1 cellular context compared by ENCODE assay signal in genomic region chr3:49787182-49787464, GRCh38.
TF ChIP-seq lines count a peak whose summit lies in the region.

No MANE protein-coding gene starts in this region.

TF ChIP-seq in GM12878, 131 proteins besides CTCF, POLR2A, EP300 and RAD21:
- TF ChIP-seq JUND (IDR thresholded peaks at IDR 0.05; ENCODE audit: low read depth, low read length) (no peak), PAX8 (IDR thresholded peaks at IDR 0.05) (no peak), ZZZ3 (IDR thresholded peaks at IDR 0.05; ENCODE audit: control insufficient read depth, insufficient read length, low read depth) (no peak), SREBF1 (IDR thresholded peaks at IDR 0.05; ENCODE audit: low read length) (no peak), WRNIP1 (IDR thresholded peaks at IDR 0.05; ENCODE audit: borderline replicate concordance, low read depth, low read length) (no peak), BCL11A (IDR thresholded peaks at IDR 0.05; ENCODE audit: low read depth, low read length) (no peak), ZBTB11 (CRISPR knock-in tag; IDR thresholded peaks at IDR 0.05) (no peak), CBX3 (IDR thresholded peaks at IDR 0.05; ENCODE audit: borderline replicate concordance, low read depth) (no peak), BACH1 (IDR thresholded peaks at IDR 0.05; ENCODE audit: borderline replicate concordance) (no peak), IKZF2 (IDR thresholded peaks at IDR 0.05) (no peak), CHD4 (IDR thresholded peaks at IDR 0.05) (no peak), SPI1 (IDR thresholded peaks at IDR 0.05; ENCODE audit: borderline replicate concordance, insufficient read depth, low read depth, low read length) (no peak), POLR2AphosphoS2 (IDR thresholded peaks at IDR 0.05; ENCODE audit: low read depth, low read length) (no peak), HDAC2 (IDR thresholded peaks at IDR 0.05) (no peak), SMARCA5 (IDR thresholded peaks at IDR 0.05) (no peak), LARP7 (IDR thresholded peaks at IDR 0.05) (no peak), EGR1 (IDR thresholded peaks at IDR 0.05; ENCODE audit: borderline replicate concordance in 1 of 2, low read depth in 2 of 2, low read length in 2 of 2) (no peak)
